Comparison of ENCODE assay signal across 1 cellular context in the genomic region with DNA sequence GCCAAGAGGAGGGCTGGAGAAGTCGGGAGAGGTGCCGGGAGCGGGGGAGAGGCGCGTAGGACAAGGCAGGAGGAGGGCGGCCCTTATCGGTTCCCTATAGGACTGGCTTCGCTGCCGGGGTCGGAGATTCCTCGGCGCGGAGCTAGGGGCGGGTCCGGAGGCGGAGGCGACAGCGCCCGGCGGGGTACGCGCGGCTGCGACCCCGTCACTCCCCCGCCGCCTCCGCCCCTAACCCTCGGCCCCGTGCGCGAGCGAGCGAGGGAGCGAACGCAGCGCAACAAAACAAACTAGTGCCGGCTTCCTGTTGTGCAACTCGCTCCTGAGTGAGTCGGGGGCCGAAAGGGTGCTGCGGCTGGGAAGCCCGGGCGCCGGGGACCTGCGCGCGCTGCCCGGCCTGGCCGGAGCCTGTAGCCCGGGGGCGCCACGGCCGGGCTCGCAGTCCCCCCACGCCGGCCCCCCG.
A peak's percentile ranks its signal among the peaks of the same experiment; 100 is the strongest.
TF ChIP-seq lines count a peak whose summit lies in the region.

No MANE protein-coding gene starts in this region.

TF ChIP-seq in IMR-90, 13 proteins besides CTCF, POLR2A, EP300 and RAD21 (continued from another document):
- TF ChIP-seq MXI1 (IDR thresholded peaks at IDR 0.05; ENCODE audit: borderline replicate concordance, low read depth, low read length) (no peak), MAZ (IDR thresholded peaks at IDR 0.05; ENCODE audit: borderline replicate concordance, low read depth, low read length) (no peak; the same call in 1 of the 2 replicates), SMC3 (IDR thresholded peaks at IDR 0.05; ENCODE audit: low read depth, low read length) (no peak), CEBPB (IDR thresholded peaks at IDR 0.05; ENCODE audit: low read depth, low read length) (peak; percentile 96)
- TF ChIP-seq, protein P1, sequence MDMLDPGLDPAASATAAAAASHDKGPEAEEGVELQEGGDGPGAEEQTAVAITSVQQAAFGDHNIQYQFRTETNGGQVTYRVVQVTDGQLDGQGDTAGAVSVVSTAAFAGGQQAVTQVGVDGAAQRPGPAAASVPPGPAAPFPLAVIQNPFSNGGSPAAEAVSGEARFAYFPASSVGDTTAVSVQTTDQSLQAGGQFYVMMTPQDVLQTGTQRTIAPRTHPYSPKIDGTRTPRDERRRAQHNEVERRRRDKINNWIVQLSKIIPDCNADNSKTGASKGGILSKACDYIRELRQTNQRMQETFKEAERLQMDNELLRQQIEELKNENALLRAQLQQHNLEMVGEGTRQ (IDR thresholded peaks at IDR 0.05; ENCODE audit: low read depth, low read length), result no peak
